1 cellular context compared by ENCODE assay signal in genomic region chr9:126796758-126797157, GRCh38.
A peak's percentile ranks its signal among the peaks of the same experiment; 100 is the strongest.
TF ChIP-seq lines count a peak whose summit lies in the region.

No MANE protein-coding gene starts in this region.

TF ChIP-seq in HepG2, 621 proteins besides CTCF, POLR2A, EP300 and RAD21:
- TF ChIP-seq ASH2L (IDR thresholded peaks at IDR 0.05; ENCODE audit: insufficient read length, low read depth, low read length) (no peak), NFYC (CRISPR knock-in tag; IDR thresholded peaks at IDR 0.05) (peak; percentile 56; the same call in 1 of the 2 replicates), THYN1 (CRISPR knock-in tag; IDR thresholded peaks at IDR 0.05; ENCODE audit: borderline replicate concordance, low read depth) (no peak)
- TF ChIP-seq, protein P1, sequence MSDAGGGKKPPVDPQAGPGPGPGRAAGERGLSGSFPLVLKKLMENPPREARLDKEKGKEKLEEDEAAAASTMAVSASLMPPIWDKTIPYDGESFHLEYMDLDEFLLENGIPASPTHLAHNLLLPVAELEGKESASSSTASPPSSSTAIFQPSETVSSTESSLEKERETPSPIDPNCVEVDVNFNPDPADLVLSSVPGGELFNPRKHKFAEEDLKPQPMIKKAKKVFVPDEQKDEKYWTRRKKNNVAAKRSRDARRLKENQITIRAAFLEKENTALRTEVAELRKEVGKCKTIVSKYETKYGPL (CRISPR knock-in tag; IDR thresholded peaks at IDR 0.05), result no peak
